26 cellular contexts compared by ENCODE assay signal in the genomic region with DNA sequence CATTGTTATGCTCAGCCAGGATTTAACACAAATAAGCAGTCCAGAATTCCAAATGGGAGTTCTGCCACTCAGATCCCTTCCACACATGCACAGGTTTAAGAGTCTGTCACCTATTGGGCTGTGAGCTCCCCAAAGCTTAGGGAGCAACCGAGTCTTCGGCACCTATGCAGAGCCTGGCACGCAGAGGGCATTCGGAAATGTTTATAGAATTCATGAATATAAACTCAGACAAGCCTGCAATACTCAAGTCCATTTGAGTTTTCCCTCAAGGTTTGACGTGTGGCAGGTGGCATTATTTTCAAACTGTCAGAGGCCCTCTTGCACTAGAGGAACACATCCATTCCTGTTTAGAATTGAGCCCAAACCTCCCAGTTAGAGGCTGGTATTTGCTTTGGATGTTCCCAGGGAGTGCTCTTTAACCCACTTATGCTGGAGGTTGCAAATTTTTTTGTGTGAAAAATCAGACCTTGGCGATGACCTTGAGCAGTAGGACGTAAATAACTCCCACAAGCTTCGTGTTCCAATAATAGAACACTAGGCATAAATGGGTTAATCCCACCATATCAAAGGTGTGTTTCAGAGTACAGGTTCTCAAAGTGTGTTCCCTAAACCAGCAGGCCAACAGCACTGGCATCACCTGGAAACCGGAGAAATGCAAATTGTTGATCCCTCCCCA. TPM values are rescaled to one million over a fixed set of nuclear protein-coding genes. Genes with fewer than 3 reads are reported as not detected.
DNase-seq lines count a peak whose midpoint lies in the region; ATAC-seq, FAIRE-seq and TF ChIP-seq lines count a peak whose summit lies in the region.
"Had no signal": no experiment of that assay in that cellular context is flagged by ENCODE, and none has a peak within 500 bp of the region (broad histone marks: within the 10 kb centered on the region; RNA-seq: fewer than 3 reads in every experiment).

No MANE protein-coding gene starts in this region.

- no peak for TF ChIP-seq EP300 in HepG2 (IDR thresholded peaks at IDR 0.05; ENCODE audit: low read depth in 2 of 2, low read length in 2 of 2)
- no peak for TF ChIP-seq EP300 in HepG2 (CRISPR knock-in tag; IDR thresholded peaks at IDR 0.05; ENCODE audit: borderline replicate concordance)

- peak; percentile 8 for FAIRE-seq in HepG2 (lab: Jason Lieb, UNC)
- FAIRE-seq: A549, GM12891, GM19239, H1 had no signal

- H2AFZ ChIP-seq in HepG2 (ENCODE audit: low read length), result no peak overlapping the region
- H2AFZ ChIP-seq: GM23248 had no signal

- H3K4me1 ChIP-seq in HepG2 (ENCODE audit: insufficient read depth, low read length) (peaks cover 36% of the 10 kb centered on the region), right lobe of liver (no peaks in the 10 kb centered on the region)
- H3K4me1 ChIP-seq: BE2C had no signal

- H3K4me1 Mint-ChIP-seq in WTC11, result no peaks in the 10 kb centered on the region
- H3K4me1 Mint-ChIP-seq in osteocyte (ENCODE audit: unreplicated experiment), result peaks cover 4% of the 10 kb centered on the region
- H3K4me1 Mint-ChIP-seq: CD14-positive monocyte had no signal

- intact Hi-C loops in HepG2 (cut with micrococcal nuclease; ENCODE audit: unreplicated experiment) (no loop called here), right lobe of liver (cut with DNase I) (no loop called here)

- H3K27me3 Mint-ChIP-seq in WTC11 (ENCODE audit: low read depth) (no peaks in the 10 kb centered on the region), osteocyte (ENCODE audit: unreplicated experiment) (no peaks in the 10 kb centered on the region)
- H3K27me3 Mint-ChIP-seq: CD4-positive, alpha-beta T cell; CD8-positive, alpha-beta memory T cell had no signal

- H3K27ac Mint-ChIP-seq in WTC11, result peak overlapping the region; percentile 27; the same call in 1 of the 2 replicates
- no peak overlapping the region for H3K27ac Mint-ChIP-seq in osteocyte (ENCODE audit: unreplicated experiment)
- H3K27ac Mint-ChIP-seq: CD14-positive monocyte; CD4-positive, alpha-beta T cell had no signal

- TF ChIP-seq CTCF in HepG2 (CRISPR knock-in tag; IDR thresholded peaks at IDR 0.05) (no peak), right lobe of liver (IDR thresholded peaks at IDR 0.05) (no peak), WTC11 (IDR thresholded peaks at IDR 0.05) (no peak), osteocyte (IDR thresholded peaks at IDR 0.05) (no peak)

- no peak overlapping the region for H3K4me2 ChIP-seq in HepG2 (ENCODE audit: low read depth, low read length)
- H3K4me2 ChIP-seq: A549; BLaER1 treated with 17β-estradiol and CSF1 and Interleukin-3, amounts not matched to agents 10 nM and 100 nM had no signal

- H3K36me3 ChIP-seq in HepG2 (replicated peaks in 1 of 2; ENCODE audit: control insufficient read depth in 1 of 2, insufficient read depth in 2 of 2, low read length in 2 of 2), result peaks cover 17 to 56% of the 10 kb centered on the region in 2 experiments
- peaks cover 0 to 4% (median 0%) of the 10 kb centered on the region in 4 donors for H3K36me3 ChIP-seq in right lobe of liver

- H3K4me3 Mint-ChIP-seq in WTC11 (no peak overlapping the region), osteocyte (ENCODE audit: unreplicated experiment) (no peak overlapping the region)
- H3K4me3 Mint-ChIP-seq: CD14-positive monocyte; CD4-positive, alpha-beta T cell; CD8-positive, alpha-beta memory T cell had no signal

- 83% methylated on average over 9 of the region's 9 CpGs for WGBS in HepG2 (ENCODE audit: low lambda C conversion rate)
- 95% methylated on average over 7 of the region's 9 CpGs for WGBS in right lobe of liver (ENCODE audit: insufficient coverage, low coverage, low lambda C conversion rate, missing lambda C conversion rate)

- H3K4me3 ChIP-seq in HepG2 (replicated peaks in 1 of 3; ENCODE audit: insufficient read depth in 1 of 3, low read depth in 2 of 3, low read length in 3 of 3) (no peak overlapping the region), right lobe of liver (no peak overlapping the region)
- H3K4me3 ChIP-seq: A549; BLaER1 treated with 17β-estradiol and CSF1 and Interleukin-3, amounts not matched to agents 10 nM and 100 nM; GM23248 had no signal

- TF ChIP-seq RAD21 in HepG2 (CRISPR knock-in tag; IDR thresholded peaks at IDR 0.05), result no peak

- H3K27me3 ChIP-seq in HepG2 (ENCODE audit: control insufficient read depth in 1 of 2, insufficient read depth in 2 of 2, low read length in 2 of 2) (no peaks in the 10 kb centered on the region), right lobe of liver (no peaks in the 10 kb centered on the region)
- H3K27me3 ChIP-seq: BE2C; BLaER1 treated with 17β-estradiol and CSF1 and Interleukin-3, amounts not matched to agents 10 nM and 100 nM had no signal

- H3K36me3 Mint-ChIP-seq in WTC11 (peaks cover 3% of the 10 kb centered on the region; the same call in 1 of the 2 replicates), osteocyte (ENCODE audit: unreplicated experiment) (no peaks in the 10 kb centered on the region)

- ATAC-seq in HepG2 (peak; percentile 46), right lobe of liver (no peak), WTC11 (no peak), HG03442 (IDR thresholded peaks at IDR 0.05; ENCODE audit: unreplicated experiment) (no peak)
- ATAC-seq: A549, HCT116 had no signal

- peak overlapping the region; percentile 1 for H3K27ac ChIP-seq in HepG2 (ENCODE audit: extremely low read length, insufficient read depth, low read length)
- no peak overlapping the region for H3K27ac ChIP-seq in right lobe of liver
- H3K27ac ChIP-seq: A549; BLaER1 treated with 17β-estradiol and CSF1 and Interleukin-3, amounts not matched to agents 10 nM and 100 nM; GM23248 had no signal

- POLR2A ChIA-PET in HepG2 (lab: Yijun Ruan, JAX), result no interaction called here
- POLR2A ChIA-PET in WTC11 (lab: Charles Lee), result no interaction called here

- H3K9ac ChIP-seq in HepG2 (ENCODE audit: insufficient read depth, low read depth, low read length), result no peak overlapping the region
- H3K9ac ChIP-seq: BLaER1 treated with 17β-estradiol and CSF1 and Interleukin-3, amounts not matched to agents 10 nM and 100 nM; GM23248 had no signal

- no peaks in the 10 kb centered on the region for H3K79me2 ChIP-seq in HepG2 (ENCODE audit: insufficient read depth, low read length)

- no TSS peak for BruUV-seq in HepG2 (replicated peaks; lab: Mats Ljungman, UMichigan)

- H3K9me3 Mint-ChIP-seq in WTC11 (no peaks in the 10 kb centered on the region), osteocyte (ENCODE audit: unreplicated experiment) (no peaks in the 10 kb centered on the region)
- H3K9me3 Mint-ChIP-seq: CD14-positive monocyte; CD4-positive, alpha-beta T cell; CD8-positive, alpha-beta memory T cell had no signal

- TF ChIP-seq POLR2A in HepG2 (IDR thresholded peaks at IDR 0.05; ENCODE audit: insufficient read depth in 1 of 2, low read depth in 2 of 2, low read length in 2 of 2) (no peak), right lobe of liver (IDR thresholded peaks at IDR 0.05) (no peak)

- in situ Hi-C loops in HepG2 (cut with HindIII; ENCODE audit: extremely low pct_ligation_motif_present, low pct_unique_long_range_greater_than_20kb), result no loop called here

- peak; percentile 36 for DNase-seq in HepG2 (ENCODE audit: low spot score)
- no peak for DNase-seq in right lobe of liver
- no peak for DNase-seq in WTC11 (ENCODE audit: low spot score)
- DNase-seq in osteocyte (ENCODE audit: extremely low spot score, unreplicated experiment), result peak; percentile 36
- DNase-seq in activated effector memory CD4-positive, alpha-beta T cell treated with anti-CD3 and anti-CD28 coated beads, Interleukin-2, amount 50 U/mL, for 16 hours, result no peak
- DNase-seq in COR-L47 (lab: John Stamatoyannopoulos, UW), result no peak
- DNase-seq: 8988T; ACHN; AML-193; BE2C; Calu3; CD4-positive, alpha-beta T cell; CD8-positive, alpha-beta memory T cell; DMS53; DMS79 treated with DMSO at 0.1 percent for 48 hours; GF-D8; GM23248; H7 had no signal

- H3K9me3 ChIP-seq in HepG2 (ENCODE audit: low read length) (no peaks in the 10 kb centered on the region), right lobe of liver (no peaks in the 10 kb centered on the region)
- H3K9me3 ChIP-seq: A549; BE2C; BLaER1 treated with 17β-estradiol and CSF1 and Interleukin-3, amounts not matched to agents 10 nM and 100 nM had no signal

- CTCF ChIA-PET in HepG2 (lab: Yijun Ruan, JAX; ENCODE audit: low intra/inter-chr PET ratio, low total read pairs), result no interaction called here
- CTCF ChIA-PET in WTC11 (lab: Charles Lee), result no interaction called here

- H4K20me1 ChIP-seq in HepG2 (ENCODE audit: insufficient read depth, low read length), result no peaks in the 10 kb centered on the region
- H4K20me1 ChIP-seq: BLaER1 treated with 17β-estradiol and CSF1 and Interleukin-3, amounts not matched to agents 10 nM and 100 nM had no signal

TF ChIP-seq in WTC11, 78 proteins besides CTCF, POLR2A, EP300 and RAD21 (continues in another document):
- TF ChIP-seq IRF2 (CRISPR knock-in tag; IDR thresholded peaks at IDR 0.05; ENCODE audit: borderline replicate concordance, low read depth) (no peak), GRHL2 (CRISPR knock-in tag; IDR thresholded peaks at IDR 0.05; ENCODE audit: insufficient replicate concordance, severe bottlenecking) (no peak), ZNF121 (CRISPR knock-in tag; IDR thresholded peaks at IDR 0.05) (no peak), ZNF423 (CRISPR knock-in tag; IDR thresholded peaks at IDR 0.05) (no peak)

RNA-seq across cellular contexts. Expression of gene MAP1LC3A, which starts 28.1 kb away (rescaled TPM):
- total RNA-seq in HepG2 (2016; rRNA removed; fragmentation: Illumina TruSeq; extraction: Trizol) (not detected in 2 replicates), right lobe of liver (10 to 100 TPM; 14.4 to 39.6 (median 26.3) TPM), WTC11 (2021) (7.5 to 12.1 TPM (median 11.3 TPM) in 3 replicates), osteocyte (60.5 and 67.2 TPM in 2 replicates)
- not detected in 2 replicates for total RNA-seq in HepG2 (2016; cell fraction: cytosol; rRNA removed; fragmentation: Illumina TruSeq; extraction: Trizol; ENCODE audit: low read depth)
- total RNA-seq in HepG2 (2016; cell fraction: insoluble cytoplasmic fraction; rRNA removed; fragmentation: Illumina TruSeq; extraction: Trizol), result not detected in 2 replicates
- total RNA-seq in HepG2 (2016; cell fraction: membrane; rRNA removed; fragmentation: Illumina TruSeq; extraction: Trizol), result not detected in 2 replicates
- not detected in 2 replicates for total RNA-seq in HepG2 (2016; cell fraction: nucleus; rRNA removed; fragmentation: Illumina TruSeq; extraction: Trizol)
- not detected in 2 replicates for polyA plus RNA-seq in HepG2 (2011; rRNA removed)
- not detected in 2 replicates for polyA plus RNA-seq in HepG2 (2011; cell fraction: cytosol; rRNA removed)
- polyA plus RNA-seq in HepG2 (2011; cell fraction: nucleus; rRNA removed), result 0.17 TPM in 1 of 2 replicates, not detected in the other
- not detected in 2 replicates for polyA plus RNA-seq in HepG2 (2012)
- not detected in 2 replicates for polyA plus RNA-seq in HepG2 (2016; cell fraction: cytosol; fragmentation: Illumina TruSeq; extraction: Trizol; ENCODE audit: low read depth)
- not detected in 2 replicates for polyA plus RNA-seq in HepG2 (2016; cell fraction: insoluble cytoplasmic fraction; fragmentation: Illumina TruSeq; extraction: Trizol; ENCODE audit: low read depth)
- not detected in 2 replicates for polyA plus RNA-seq in HepG2 (2016; cell fraction: membrane; fragmentation: Illumina TruSeq; extraction: Trizol; ENCODE audit: low read depth)
- polyA plus RNA-seq in HepG2 (2016; cell fraction: nucleus; fragmentation: Illumina TruSeq; extraction: Trizol; ENCODE audit: insufficient read depth, low read depth), result not detected in 2 replicates
- polyA minus RNA-seq in HepG2 (2011; rRNA and poly(A)+ RNA removed; ENCODE audit: low replicate concordance), result not detected in 2 replicates
- not detected in 2 replicates for polyA minus RNA-seq in HepG2 (2011; cell fraction: cytosol; rRNA and poly(A)+ RNA removed)
- polyA minus RNA-seq in HepG2 (2011; cell fraction: nucleus; rRNA and poly(A)+ RNA removed), result not detected in 2 replicates

Comparison
In these comparisons a context has a peak if more than half of its experiments do, and no peak if none do; other contexts are left out.
1. DNase-seq: peak in HepG2 (single experiment) and osteocyte (single experiment); none in right lobe of liver (0 of 3), WTC11 (single experiment), activated effector memory CD4-positive, alpha-beta T cell treated with anti-CD3 and anti-CD28 coated beads, Interleukin-2, amount 50 U/mL, for 16 hours (single experiment) and COR-L47 (single experiment).
2. Of the 50 proteins assayed by ChIP-seq in both HepG2 and WTC11: peak only in HepG2: ESRRA, FOXK1 and IRF2; only in WTC11: none; in both: none; in neither: 47.